ENCODE assay signal across 20 cellular contexts in the genomic region with DNA sequence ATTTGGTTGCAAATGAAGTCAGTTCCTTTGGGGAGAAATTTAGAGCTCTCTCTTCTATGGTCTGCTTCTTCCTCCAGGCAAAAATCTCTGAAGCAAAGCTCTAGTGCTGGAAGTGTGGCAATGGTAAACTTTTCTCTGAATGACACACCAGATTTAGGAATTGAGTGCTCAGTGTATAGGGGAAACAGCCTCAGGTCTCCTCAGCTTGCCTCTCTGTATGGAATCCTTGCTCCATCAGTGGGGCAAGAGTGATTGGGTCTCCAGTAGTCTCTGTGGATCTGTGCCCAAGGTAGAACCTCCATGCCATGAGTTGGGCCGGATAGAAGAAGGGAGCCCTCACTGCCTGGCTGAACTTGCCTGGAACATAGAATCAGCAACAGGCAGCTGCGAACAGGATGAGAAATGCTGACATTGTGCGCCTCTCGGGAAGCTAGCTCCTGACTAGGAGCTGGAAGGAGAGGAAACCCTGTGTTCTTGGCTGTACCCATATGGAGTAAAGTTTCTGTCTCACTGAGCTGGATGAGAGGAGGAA.
DNase-seq lines count a peak whose midpoint lies in the region; ATAC-seq, FAIRE-seq and TF ChIP-seq lines count a peak whose summit lies in the region.
"Had no signal": no experiment of that assay in that cellular context is flagged by ENCODE, and none has a peak within 500 bp of the region (broad histone marks: within the 10 kb centered on the region; RNA-seq: fewer than 3 reads in every experiment).

No MANE protein-coding gene starts in this region.

- peaks cover 27% of the 10 kb centered on the region for H3K27me3 Mint-ChIP-seq in activated CD8-positive, alpha-beta memory T cell treated with anti-CD3 and anti-CD28 coated beads, Interleukin-2, amount 10 ng/mL, durations not matched to agents 7 days and 5 days
- peaks cover 10% of the 10 kb centered on the region for H3K27me3 Mint-ChIP-seq in activated B cell treated with CpG ODN at 0.5 μM for 24 hours
- no peaks in the 10 kb centered on the region for H3K27me3 Mint-ChIP-seq in endothelial cell (ENCODE audit: unreplicated experiment)

- FAIRE-seq in urothelium cell line (lab: Jason Lieb, UNC): no peak
- FAIRE-seq: A549, D721Med, GM12892, HTR-8/SVneo had no signal

- TF ChIP-seq CTCF in activated B cell treated with CpG ODN at 0.5 μM for 24 hours (IDR thresholded peaks at IDR 0.05): no peak
- no peak for TF ChIP-seq CTCF in endothelial cell (IDR thresholded peaks at IDR 0.05; ENCODE audit: unreplicated experiment)

- POLR2A ChIA-PET in activated B cell treated with CpG ODN at 0.5 μM for 24 hours (lab: Charles Lee): no interaction called here

- no peak overlapping the region for H3K4me3 Mint-ChIP-seq in activated CD8-positive, alpha-beta memory T cell treated with anti-CD3 and anti-CD28 coated beads, Interleukin-2, amount 10 ng/mL, durations not matched to agents 7 days and 5 days
- no peak overlapping the region for H3K4me3 Mint-ChIP-seq in activated B cell treated with CpG ODN at 0.5 μM for 24 hours
- no peak overlapping the region for H3K4me3 Mint-ChIP-seq in endothelial cell (ENCODE audit: unreplicated experiment)
- H3K4me3 Mint-ChIP-seq: CD4-positive, alpha-beta T cell; GM23338; HFFc6 had no signal

- H3K27ac Mint-ChIP-seq in activated CD8-positive, alpha-beta memory T cell treated with anti-CD3 and anti-CD28 coated beads, Interleukin-2, amount 10 ng/mL, durations not matched to agents 7 days and 5 days: no peak overlapping the region
- no peak overlapping the region for H3K27ac Mint-ChIP-seq in activated B cell treated with CpG ODN at 0.5 μM for 24 hours
- no peak overlapping the region for H3K27ac Mint-ChIP-seq in endothelial cell (ENCODE audit: unreplicated experiment)
- H3K27ac Mint-ChIP-seq: CD4-positive, alpha-beta T cell; GM23338; HFFc6 had no signal

- CTCF ChIA-PET in activated CD8-positive, alpha-beta memory T cell treated with anti-CD3 and anti-CD28 coated beads, Interleukin-2, amount 10 ng/mL, durations not matched to agents 7 days and 5 days (lab: Charles Lee): interaction anchor here (1.3 kb wide), 1 partner anchor 66 kb away, joined by 4 read pairs; no protein-coding TSS in a partner anchor
- CTCF ChIA-PET in activated B cell treated with CpG ODN at 0.5 μM for 24 hours (lab: Charles Lee): no interaction called here

- H3K36me3 Mint-ChIP-seq in activated CD8-positive, alpha-beta memory T cell treated with anti-CD3 and anti-CD28 coated beads, Interleukin-2, amount 10 ng/mL, durations not matched to agents 7 days and 5 days: no peaks in the 10 kb centered on the region
- H3K36me3 Mint-ChIP-seq in activated B cell treated with CpG ODN at 0.5 μM for 24 hours (ENCODE audit: low read depth) (no peaks in the 10 kb centered on the region), endothelial cell (ENCODE audit: low read depth, unreplicated experiment) (no peaks in the 10 kb centered on the region)

- peaks cover 2% of the 10 kb centered on the region for H3K9me3 Mint-ChIP-seq in activated CD8-positive, alpha-beta memory T cell treated with anti-CD3 and anti-CD28 coated beads, Interleukin-2, amount 10 ng/mL, durations not matched to agents 7 days and 5 days (ENCODE audit: low read depth)
- H3K9me3 Mint-ChIP-seq in activated B cell treated with CpG ODN at 0.5 μM for 24 hours (peaks cover 10% of the 10 kb centered on the region), endothelial cell (ENCODE audit: unreplicated experiment) (peaks cover 5% of the 10 kb centered on the region)
- H3K9me3 Mint-ChIP-seq: HFFc6 had no signal

- no peaks in the 10 kb centered on the region for H3K4me1 Mint-ChIP-seq in activated CD8-positive, alpha-beta memory T cell treated with anti-CD3 and anti-CD28 coated beads, Interleukin-2, amount 10 ng/mL, durations not matched to agents 7 days and 5 days
- H3K4me1 Mint-ChIP-seq in activated B cell treated with CpG ODN at 0.5 μM for 24 hours: no peaks in the 10 kb centered on the region
- no peaks in the 10 kb centered on the region for H3K4me1 Mint-ChIP-seq in endothelial cell (ENCODE audit: unreplicated experiment)

- DNase-seq in activated CD8-positive, alpha-beta memory T cell treated with anti-CD3 and anti-CD28 coated beads, Interleukin-2, amount 10 ng/mL, durations not matched to agents 7 days and 5 days: peak; percentile 27
- no peak for DNase-seq in activated CD8-positive, alpha-beta memory T cell treated with anti-CD3 and anti-CD28 coated beads for 24 hours
- peak; percentile 0 for DNase-seq in activated B cell treated with CpG ODN at 0.5 μM for 24 hours
- DNase-seq in mesenteric fat pad (ENCODE audit: low spot score): peak; percentile 72
- DNase-seq in urothelium cell line (ENCODE audit: low spot score): peak; percentile 0
- DNase-seq in endothelial cell (ENCODE audit: low spot score): no peak
- DNase-seq in NCI-H1930 (lab: John Stamatoyannopoulos, UW): no peak
- DNase-seq: AML-193; Caco-2; CD4-positive, alpha-beta T cell; GDM1; H7; HFFc6; IMR-90 had no signal

- intact Hi-C loops in activated B cell treated with CpG ODN at 0.5 μM for 24 hours (cut with micrococcal nuclease): no loop called here

- ATAC-seq in activated CD8-positive, alpha-beta memory T cell treated with anti-CD3 and anti-CD28 coated beads, Interleukin-2, amount 10 ng/mL, durations not matched to agents 7 days and 5 days: no peak
- ATAC-seq in activated B cell treated with CpG ODN at 0.5 μM for 24 hours (ENCODE audit: low read depth): no peak
- ATAC-seq: A549, GM23338, HCT116 had no signal

Comparison
In these comparisons a context has a peak if more than half of its experiments do, and no peak if none do; other contexts are left out.
1. DNase-seq: peak in activated CD8-positive, alpha-beta memory T cell treated with anti-CD3 and anti-CD28 coated beads, Interleukin-2, amount 10 ng/mL, durations not matched to agents 7 days and 5 days (single experiment), activated B cell treated with CpG ODN at 0.5 μM for 24 hours (single experiment), mesenteric fat pad (single experiment) and urothelium cell line (single experiment); none in activated CD8-positive, alpha-beta memory T cell treated with anti-CD3 and anti-CD28 coated beads for 24 hours (single experiment), endothelial cell (single experiment) and NCI-H1930 (0 of 2).